Comparison of ENCODE assay signal across 8 cellular contexts in the genomic region with DNA sequence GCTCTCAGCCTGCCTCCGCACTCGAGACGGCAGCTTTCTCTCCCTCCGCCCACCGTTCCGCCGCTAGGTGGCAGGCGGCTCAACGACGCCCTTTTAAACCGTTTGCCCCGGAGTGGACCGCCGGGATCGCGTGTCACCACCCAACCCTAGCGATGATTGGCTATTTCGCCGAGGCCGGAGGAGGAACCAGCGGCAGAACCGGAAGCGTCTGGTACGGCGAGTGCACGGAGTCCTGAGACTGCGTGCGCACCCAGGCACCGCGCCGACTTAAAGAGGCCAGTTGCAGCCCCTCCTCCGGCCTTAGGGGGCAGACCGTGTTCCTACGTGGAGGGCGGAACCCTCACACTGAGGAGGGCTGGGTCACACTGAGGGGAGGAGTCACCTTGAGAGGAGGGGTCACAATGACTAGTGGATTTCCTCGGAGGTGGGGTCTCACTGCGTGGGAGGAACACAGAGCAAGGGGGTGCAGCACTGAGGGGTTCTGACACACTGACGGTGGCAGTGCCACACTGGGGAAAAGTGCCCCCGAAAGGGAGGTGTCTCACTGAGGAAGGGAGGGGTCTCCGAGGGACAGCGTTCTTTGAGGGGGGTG. TPM values are rescaled to one million over a fixed set of nuclear protein-coding genes. Genes with fewer than 3 reads are reported as not detected.
DNase-seq lines count a peak whose midpoint lies in the region; ATAC-seq, FAIRE-seq and TF ChIP-seq lines count a peak whose summit lies in the region.

No MANE protein-coding gene starts in this region.

- FAIRE-seq in A549 (lab: Jason Lieb, UNC) = peak; percentile 86

- no peak for TF ChIP-seq EP300 in A549 (IDR thresholded peaks at IDR 0.05)

- H3K9me3 ChIP-seq in A549 = no peaks in the 10 kb centered on the region

- TF ChIP-seq RAD21 in A549 (conservative IDR thresholded peaks at IDR 0.05 in 1 of 2, IDR thresholded peaks at IDR 0.05 in 1 of 2) = peak; percentile 47 to 67

- H3K4me3 ChIP-seq in A549 (peak overlapping the region; percentile 80), iPS-11a (ENCODE audit: low read depth, low read length) (peak overlapping the region; percentile 75), skeletal muscle cell (ENCODE audit: low read depth, low read length) (peak overlapping the region; percentile 75)

- TF ChIP-seq CTCF in A549 (IDR thresholded peaks at IDR 0.05) = peak; percentile 90

- CTCF ChIA-PET in A549 (lab: Yijun Ruan, JAX) = interaction anchor here (0.6 to 2.6 kb wide), 43 partner anchors 11 to 490 kb away, joined by 3 to 13 read pairs (median 4); a partner anchor contains a TSS

- peaks cover 11% of the 10 kb centered on the region for H3K4me1 ChIP-seq in A549

- peak; percentile 82 to 95 for ATAC-seq in A549
- peak; percentile 85 for ATAC-seq in HG03066 (IDR thresholded peaks at IDR 0.05; ENCODE audit: low read depth, unreplicated experiment)

- WGBS in A549 (ENCODE audit: missing lambda C conversion rate) = 1% methylated on average over 16 of the region's 41 CpGs

- POLR2A ChIA-PET in A549 (lab: Yijun Ruan, JAX) = interaction anchor here (0.6 to 2.1 kb wide), 13 partner anchors 8 to 489 kb away, joined by 3 to 10 read pairs (median 3); a partner anchor contains a TSS

- H3K27ac ChIP-seq in A549 = peak overlapping the region; percentile 86 to 95

- DNase-seq in A549 (ENCODE audit: low read depth in 1 of 2, low spot score in 1 of 2) (peak; percentile 99 to 100), NCI-H2107 treated with DMSO at 0.1 percent for 48 hours (lab: John Stamatoyannopoulos, UW; ENCODE audit: unreplicated experiment) (peak; percentile 98), UCSD-AML1 (lab: John Stamatoyannopoulos, UW; ENCODE audit: unreplicated experiment) (peak; percentile 100), brain pericyte (ENCODE audit: low read depth, low spot score) (peak; percentile 100), skeletal muscle cell (ENCODE audit: low read depth) (peak; percentile 98)

- H3K4me2 ChIP-seq in A549 = peak overlapping the region; percentile 82

- TF ChIP-seq POLR2A in A549 (IDR thresholded peaks at IDR 0.05; ENCODE audit: low read length) (peak; percentile 84), GM18526 (IDR thresholded peaks at IDR 0.05; ENCODE audit: extremely low read depth, insufficient read length) (peak; percentile 52)

TF ChIP-seq in A549, 52 proteins besides CTCF, POLR2A, EP300 and RAD21:
- TF ChIP-seq NFE2L2 (conservative IDR thresholded peaks at IDR 0.05; ENCODE audit: low read length) = 0 out of 2 replicates have a peak, but pooled peaks have one; percentile 2
- TF ChIP-seq, protein P1, sequence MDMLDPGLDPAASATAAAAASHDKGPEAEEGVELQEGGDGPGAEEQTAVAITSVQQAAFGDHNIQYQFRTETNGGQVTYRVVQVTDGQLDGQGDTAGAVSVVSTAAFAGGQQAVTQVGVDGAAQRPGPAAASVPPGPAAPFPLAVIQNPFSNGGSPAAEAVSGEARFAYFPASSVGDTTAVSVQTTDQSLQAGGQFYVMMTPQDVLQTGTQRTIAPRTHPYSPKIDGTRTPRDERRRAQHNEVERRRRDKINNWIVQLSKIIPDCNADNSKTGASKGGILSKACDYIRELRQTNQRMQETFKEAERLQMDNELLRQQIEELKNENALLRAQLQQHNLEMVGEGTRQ (IDR thresholded peaks at IDR 0.05) = 0 out of 2 replicates have a peak, but pooled peaks have one; percentile 9
- TF ChIP-seq, protein P2, sequence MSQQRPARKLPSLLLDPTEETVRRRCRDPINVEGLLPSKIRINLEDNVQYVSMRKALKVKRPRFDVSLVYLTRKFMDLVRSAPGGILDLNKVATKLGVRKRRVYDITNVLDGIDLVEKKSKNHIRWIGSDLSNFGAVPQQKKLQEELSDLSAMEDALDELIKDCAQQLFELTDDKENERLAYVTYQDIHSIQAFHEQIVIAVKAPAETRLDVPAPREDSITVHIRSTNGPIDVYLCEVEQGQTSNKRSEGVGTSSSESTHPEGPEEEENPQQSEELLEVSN (IDR thresholded peaks at IDR 0.05; ENCODE audit: borderline replicate concordance, low read depth) = peak; percentile 94
- TF ChIP-seq, protein P3, sequence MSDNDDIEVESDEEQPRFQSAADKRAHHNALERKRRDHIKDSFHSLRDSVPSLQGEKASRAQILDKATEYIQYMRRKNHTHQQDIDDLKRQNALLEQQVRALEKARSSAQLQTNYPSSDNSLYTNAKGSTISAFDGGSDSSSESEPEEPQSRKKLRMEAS (IDR thresholded peaks at IDR 0.05) = peak; percentile 94
- TF ChIP-seq SMC3 (IDR thresholded peaks at IDR 0.05) = peak; percentile 68
- TF ChIP-seq NR3C1 (IDR thresholded peaks at IDR 0.05) = no peak
- peak; percentile 81 for TF ChIP-seq RFX5 (IDR thresholded peaks at IDR 0.05)
- TF ChIP-seq JUN (IDR thresholded peaks at IDR 0.05) = peak; percentile 63 to 80; a peak in 4 of 5 replicates
- TF ChIP-seq CBX2 (IDR thresholded peaks at IDR 0.05; ENCODE audit: borderline replicate concordance, low read depth) = no peak
- TF ChIP-seq MAFK (IDR thresholded peaks at IDR 0.05; ENCODE audit: partially characterized antibody) = peak; percentile 42

RNA-seq across cellular contexts. Expression of a gene that starts 1.0 kb away (rescaled TPM):
- polyA plus RNA-seq in A549 (2011; rRNA removed) = 16.5 and 17.4 TPM in 2 replicates
- polyA plus RNA-seq in A549 (2012; cell fraction: cytosol; rRNA removed) = 18.7 and 25.6 TPM in 2 replicates
- 57.5 and 63.3 TPM in 2 replicates for polyA plus RNA-seq in A549 (2012; cell fraction: nucleus; rRNA removed)
- polyA plus RNA-seq in A549 (2017; fragmentation: RNase III; extraction: RNeasy Plus Mini Kit Qiagen cat#74134 plus additional on column Dnase treatment) = 29.9 to 33.0 TPM (median 30.6 TPM) in 3 replicates
- polyA minus RNA-seq in A549 (2011; rRNA and poly(A)+ RNA removed) = 16.1 and 20.1 TPM in 2 replicates

RNA-seq across cellular contexts. Expression of a gene that starts 14.1 kb away (rescaled TPM):
- 0.87 and 1.2 TPM in 2 replicates for polyA plus RNA-seq in A549 (2011; rRNA removed)
- 0.17 and 0.19 TPM in 2 replicates for polyA plus RNA-seq in A549 (2012; cell fraction: cytosol; rRNA removed)
- 1.2 and 1.4 TPM in 2 replicates for polyA plus RNA-seq in A549 (2012; cell fraction: nucleus; rRNA removed)
- polyA plus RNA-seq in A549 (2017; fragmentation: RNase III; extraction: RNeasy Plus Mini Kit Qiagen cat#74134 plus additional on column Dnase treatment) = 0.10 to 0.55 TPM (median 0.44 TPM) in 3 replicates
- polyA minus RNA-seq in A549 (2011; rRNA and poly(A)+ RNA removed) = 0.74 and 0.92 TPM in 2 replicates

RNA-seq across cellular contexts. Expression of a gene that starts 46.6 kb away (rescaled TPM):
- not detected in 2 replicates for polyA plus RNA-seq in A549 (2011; rRNA removed)
- not detected in 2 replicates for polyA plus RNA-seq in A549 (2012; cell fraction: cytosol; rRNA removed)
- not detected in 2 replicates for polyA plus RNA-seq in A549 (2012; cell fraction: nucleus; rRNA removed)
- not detected in 3 replicates for polyA plus RNA-seq in A549 (2017; fragmentation: RNase III; extraction: RNeasy Plus Mini Kit Qiagen cat#74134 plus additional on column Dnase treatment)
- not detected in 2 replicates for polyA minus RNA-seq in A549 (2011; rRNA and poly(A)+ RNA removed)

RNA-seq across cellular contexts. Expression of a gene that starts 53.7 kb away (rescaled TPM):
- polyA plus RNA-seq in A549 (2011; rRNA removed) = 80.2 and 257 TPM in 2 replicates
- polyA plus RNA-seq in A549 (2012; cell fraction: cytosol; rRNA removed) = 70.8 and 88.5 TPM in 2 replicates
- 313 TPM in 1 of 2 replicates, not detected in the other for polyA plus RNA-seq in A549 (2012; cell fraction: nucleus; rRNA removed)
- 14.7 TPM in 1 of 3 replicates, not detected in the others for polyA plus RNA-seq in A549 (2017; fragmentation: RNase III; extraction: RNeasy Plus Mini Kit Qiagen cat#74134 plus additional on column Dnase treatment)
- 13,550 and 18,381 TPM in 2 replicates for polyA minus RNA-seq in A549 (2011; rRNA and poly(A)+ RNA removed)

RNA-seq across cellular contexts. Expression of a gene that starts 54.0 kb away (rescaled TPM):
- polyA plus RNA-seq in A549 (2011; rRNA removed) (11.0 and 13.3 TPM in 2 replicates), A549 (2017; fragmentation: RNase III; extraction: RNeasy Plus Mini Kit Qiagen cat#74134 plus additional on column Dnase treatment) (20.4 to 21.9 TPM (median 20.7 TPM) in 3 replicates)
- 24.8 and 25.7 TPM in 2 replicates for polyA plus RNA-seq in A549 (2012; cell fraction: cytosol; rRNA removed)
- polyA plus RNA-seq in A549 (2012; cell fraction: nucleus; rRNA removed) = 16.2 and 17.0 TPM in 2 replicates
- 6.2 and 9.3 TPM in 2 replicates for polyA minus RNA-seq in A549 (2011; rRNA and poly(A)+ RNA removed)

Comparison
In these comparisons a context has a peak if more than half of its experiments do, and no peak if none do; other contexts are left out.
1. Peak in every context shown above with its lines: DNase-seq, ATAC-seq, H3K4me3 ChIP-seq and H3K27ac ChIP-seq.